In the genomic region with DNA sequence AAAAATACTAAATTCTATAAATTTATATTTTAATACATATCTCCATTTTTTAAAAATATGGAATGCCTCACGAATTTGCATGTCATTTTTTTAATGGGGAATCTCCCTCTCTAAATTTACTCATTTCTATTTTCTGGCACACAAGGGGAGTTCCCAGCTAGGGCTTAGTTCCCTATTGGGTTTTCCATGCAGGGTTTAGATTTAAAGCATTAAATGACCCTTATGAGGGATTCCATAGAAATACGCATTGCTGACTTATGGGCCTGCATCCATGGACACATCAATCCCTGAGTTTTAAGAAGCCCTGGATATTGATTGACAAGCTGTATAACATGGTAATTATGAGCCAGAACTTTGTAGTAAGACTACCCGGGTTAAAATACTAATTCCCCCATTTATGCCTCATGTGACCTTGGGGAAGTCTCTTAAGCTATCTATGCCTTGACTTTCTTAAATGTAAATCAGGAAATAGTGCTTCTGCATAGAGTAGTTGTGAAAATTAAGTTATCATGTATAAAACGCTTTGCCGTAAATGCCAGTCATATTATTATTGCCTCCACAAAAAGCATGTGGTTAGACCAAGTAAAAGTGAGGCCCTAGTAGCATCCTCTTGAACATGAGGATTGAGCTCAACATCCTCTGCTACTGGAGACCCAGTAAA, we compare ENCODE assay signal across 1 cellular context.
A peak's percentile ranks its signal among the peaks of the same experiment; 100 is the strongest.
TF ChIP-seq lines count a peak whose summit lies in the region.

No MANE protein-coding gene starts in this region.

TF ChIP-seq in GM12878, 131 proteins besides CTCF, POLR2A, EP300 and RAD21 (continued from another document):
- no peak for TF ChIP-seq FOS (IDR thresholded peaks at IDR 0.05; ENCODE audit: borderline replicate concordance, extremely low read depth, insufficient read length)
- no peak for TF ChIP-seq LARP7 (IDR thresholded peaks at IDR 0.05)
- TF ChIP-seq, protein P1, sequence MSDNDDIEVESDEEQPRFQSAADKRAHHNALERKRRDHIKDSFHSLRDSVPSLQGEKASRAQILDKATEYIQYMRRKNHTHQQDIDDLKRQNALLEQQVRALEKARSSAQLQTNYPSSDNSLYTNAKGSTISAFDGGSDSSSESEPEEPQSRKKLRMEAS (IDR thresholded peaks at IDR 0.05; ENCODE audit: low read depth, low read length): no peak
- TF ChIP-seq CREB1 (IDR thresholded peaks at IDR 0.05; ENCODE audit: low read depth): peak; percentile 31; the same call in 1 of the 2 replicates
- TF ChIP-seq BMI1 (IDR thresholded peaks at IDR 0.05; ENCODE audit: borderline replicate concordance): peak; percentile 65; the same call in 1 of the 2 replicates
- TF ChIP-seq STAT1 (conservative IDR thresholded peaks at IDR 0.05): no peak
- TF ChIP-seq SIX5 (IDR thresholded peaks at IDR 0.05; ENCODE audit: low read depth, low read length, severe bottlenecking): no peak
- TF ChIP-seq CEBPB (IDR thresholded peaks at IDR 0.05; ENCODE audit: borderline replicate concordance in 1 of 2, low read depth in 2 of 2, low read length in 2 of 2): no peak
- TF ChIP-seq SMAD5 (IDR thresholded peaks at IDR 0.05; ENCODE audit: low read depth): no peak
- TF ChIP-seq NFIC (IDR thresholded peaks at IDR 0.05; ENCODE audit: low read depth, low read length): peak; percentile 97
- TF ChIP-seq, protein P2, sequence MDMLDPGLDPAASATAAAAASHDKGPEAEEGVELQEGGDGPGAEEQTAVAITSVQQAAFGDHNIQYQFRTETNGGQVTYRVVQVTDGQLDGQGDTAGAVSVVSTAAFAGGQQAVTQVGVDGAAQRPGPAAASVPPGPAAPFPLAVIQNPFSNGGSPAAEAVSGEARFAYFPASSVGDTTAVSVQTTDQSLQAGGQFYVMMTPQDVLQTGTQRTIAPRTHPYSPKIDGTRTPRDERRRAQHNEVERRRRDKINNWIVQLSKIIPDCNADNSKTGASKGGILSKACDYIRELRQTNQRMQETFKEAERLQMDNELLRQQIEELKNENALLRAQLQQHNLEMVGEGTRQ (IDR thresholded peaks at IDR 0.05; ENCODE audit: borderline replicate concordance, low read depth, low read length): peak; percentile 26; the same call in 1 of the 2 replicates
- no peak for TF ChIP-seq SMARCA5 (IDR thresholded peaks at IDR 0.05)
- TF ChIP-seq CHD2 (IDR thresholded peaks at IDR 0.05; ENCODE audit: borderline replicate concordance, low read depth, low read length): no peak
- no peak for TF ChIP-seq TCF7 (IDR thresholded peaks at IDR 0.05; ENCODE audit: borderline replicate concordance)
- TF ChIP-seq, protein P3, sequence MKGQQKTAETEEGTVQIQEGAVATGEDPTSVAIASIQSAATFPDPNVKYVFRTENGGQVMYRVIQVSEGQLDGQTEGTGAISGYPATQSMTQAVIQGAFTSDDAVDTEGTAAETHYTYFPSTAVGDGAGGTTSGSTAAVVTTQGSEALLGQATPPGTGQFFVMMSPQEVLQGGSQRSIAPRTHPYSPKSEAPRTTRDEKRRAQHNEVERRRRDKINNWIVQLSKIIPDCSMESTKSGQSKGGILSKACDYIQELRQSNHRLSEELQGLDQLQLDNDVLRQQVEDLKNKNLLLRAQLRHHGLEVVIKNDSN (IDR thresholded peaks at IDR 0.05; ENCODE audit: borderline replicate concordance, extremely low read length, insufficient read depth, low read depth, low read length): no peak
